21 cellular contexts compared by ENCODE assay signal in the genomic region with DNA sequence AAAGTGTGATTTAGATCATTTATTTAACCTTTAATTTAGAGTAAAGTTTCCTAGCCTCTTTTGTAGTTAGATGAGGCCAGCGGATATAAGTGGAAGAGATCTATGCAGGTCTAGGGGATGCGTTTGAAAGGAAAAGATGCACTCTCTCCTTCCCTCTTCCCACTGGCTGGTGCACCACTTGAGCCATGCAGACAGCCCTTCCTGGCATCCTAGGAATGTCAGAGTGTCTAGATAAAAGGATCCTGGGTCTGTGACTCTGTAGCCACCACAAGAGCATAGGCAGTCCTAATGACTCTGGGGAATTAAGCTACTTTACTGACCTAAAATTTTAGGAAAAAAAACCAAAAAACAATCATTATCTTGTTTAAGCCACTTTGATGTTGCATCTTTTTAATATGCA. TPM values are rescaled to one million over a fixed set of nuclear protein-coding genes. Genes with fewer than 3 reads are reported as not detected.
"Had no signal": no experiment of that assay in that cellular context is flagged by ENCODE, and none has a peak within 500 bp of the region (broad histone marks: within the 10 kb centered on the region; RNA-seq: fewer than 3 reads in every experiment).

No MANE protein-coding gene starts in this region.

- H3K36me3 ChIP-seq: breast epithelium, heart left ventricle, vagina had no signal

- FAIRE-seq: endometrium, TTC549 had no signal

- H3K4me1 Mint-ChIP-seq: activated naive CD8-positive, alpha-beta T cell treated with anti-CD3 and anti-CD28 coated beads, Interleukin-2, amount 10 ng/mL, durations not matched to agents 7 days and 5 days; memory B cell; naive B cell; stimulated activated naive B cell treated with anti-CD40 and anti-IgM and Interleukin-4, amounts not matched to agents 10 μg/mL and 1 μg/mL and 100 μg/mL, for 72 hours had no signal

- H3K4me3 ChIP-seq: breast epithelium, heart left ventricle, mucosa of descending colon, vagina had no signal

- H3K36me3 Mint-ChIP-seq: activated naive CD8-positive, alpha-beta T cell treated with anti-CD3 and anti-CD28 coated beads, Interleukin-2, amount 10 ng/mL, durations not matched to agents 7 days and 5 days; memory B cell; naive B cell; stimulated activated naive B cell treated with anti-CD40 and anti-IgM and Interleukin-4, amounts not matched to agents 10 μg/mL and 1 μg/mL and 100 μg/mL, for 72 hours had no signal

- H3K9me3 Mint-ChIP-seq: activated naive CD4-positive, alpha-beta T cell treated with anti-CD3 and anti-CD28 coated beads for 36 hours; activated naive CD8-positive, alpha-beta T cell treated with anti-CD3 and anti-CD28 coated beads, Interleukin-2, amount 10 ng/mL, durations not matched to agents 7 days and 5 days; activated T-cell treated with anti-CD3 and anti-CD28 coated beads, Interleukin-2, amount 50 U/mL, for 24 hours; activated T-helper 2 cell treated with anti-CD3 and anti-CD28 coated beads, Interferon-gamma antibody, Interleukin-2, Interleukin-4, amounts not matched to agents 10 μg/mL and 5 μg/mL and 100 μg/mL, durations not matched to agents 14 hours and 24 hours and 36 hours; memory B cell; naive B cell; stimulated activated naive B cell treated with anti-CD40 and anti-IgM and Interleukin-4, amounts not matched to agents 10 μg/mL and 1 μg/mL and 100 μg/mL, for 72 hours had no signal

- DNase-seq: activated CD8-positive, alpha-beta memory T cell treated with anti-CD3 and anti-CD28 coated beads for 24 hours; activated CD8-positive, alpha-beta memory T cell treated with anti-CD3 and anti-CD28 coated beads, Interleukin-2, amount 50 U/mL, for 4 hours; activated naive CD4-positive, alpha-beta T cell treated with anti-CD3 and anti-CD28 coated beads for 36 hours; activated naive CD8-positive, alpha-beta T cell treated with anti-CD3 and anti-CD28 coated beads, Interleukin-2, amount 10 ng/mL, durations not matched to agents 7 days and 5 days; activated T-cell treated with anti-CD3 and anti-CD28 coated beads, Interleukin-2, amount 50 U/mL, for 24 hours; amniotic stem cell; heart left ventricle; mucosa of descending colon; naive B cell; posterior cingulate gyrus; stimulated activated CD4-positive, alpha-beta T cell treated with anti-CD3 and anti-CD28 coated beads, Interleukin-2, amount 100 ng/mL, for 48 hours; stimulated activated CD8-positive, alpha-beta memory T cell treated with anti-CD3 and anti-CD28 coated beads, Interleukin-4, amount 100 ng/mL, for 48 hours; stimulated activated naive B cell treated with anti-CD40 and anti-IgM and Interleukin-4, amounts not matched to agents 10 μg/mL and 1 μg/mL and 100 μg/mL, for 72 hours; T-helper 1 cell had no signal

- ATAC-seq: heart left ventricle; sciatic nerve; stimulated activated naive B cell treated with anti-CD40 and anti-IgM and Interleukin-4, amounts not matched to agents 10 μg/mL and 1 μg/mL and 100 μg/mL, for 72 hours had no signal

- H3K9me3 ChIP-seq: breast epithelium, heart left ventricle, mucosa of descending colon, vagina had no signal

- H3K27me3 Mint-ChIP-seq: activated T-cell treated with anti-CD3 and anti-CD28 coated beads, Interleukin-2, amount 50 U/mL, for 24 hours had no signal

- H3K27ac ChIP-seq: breast epithelium, heart left ventricle, vagina had no signal

- H3K27ac Mint-ChIP-seq: activated naive CD4-positive, alpha-beta T cell treated with anti-CD3 and anti-CD28 coated beads for 36 hours; activated naive CD8-positive, alpha-beta T cell treated with anti-CD3 and anti-CD28 coated beads, Interleukin-2, amount 10 ng/mL, durations not matched to agents 7 days and 5 days; activated T-cell treated with anti-CD3 and anti-CD28 coated beads, Interleukin-2, amount 50 U/mL, for 24 hours; activated T-helper 2 cell treated with anti-CD3 and anti-CD28 coated beads, Interferon-gamma antibody, Interleukin-2, Interleukin-4, amounts not matched to agents 10 μg/mL and 5 μg/mL and 100 μg/mL, durations not matched to agents 14 hours and 24 hours and 36 hours; memory B cell; stimulated activated naive B cell treated with anti-CD40 and anti-IgM and Interleukin-4, amounts not matched to agents 10 μg/mL and 1 μg/mL and 100 μg/mL, for 72 hours had no signal

- H3K4me3 Mint-ChIP-seq: activated naive CD4-positive, alpha-beta T cell treated with anti-CD3 and anti-CD28 coated beads for 36 hours; activated naive CD8-positive, alpha-beta T cell treated with anti-CD3 and anti-CD28 coated beads, Interleukin-2, amount 10 ng/mL, durations not matched to agents 7 days and 5 days; activated T-cell treated with anti-CD3 and anti-CD28 coated beads, Interleukin-2, amount 50 U/mL, for 24 hours; memory B cell; naive B cell; stimulated activated naive B cell treated with anti-CD40 and anti-IgM and Interleukin-4, amounts not matched to agents 10 μg/mL and 1 μg/mL and 100 μg/mL, for 72 hours had no signal

- H3K4me1 ChIP-seq: breast epithelium, vagina had no signal

- H3K27me3 ChIP-seq: breast epithelium, heart left ventricle, vagina had no signal

RNA-seq across cellular contexts. Expression of a gene that starts 16.0 kb away (rescaled TPM):
- total RNA-seq: activated naive CD4-positive, alpha-beta T cell treated with anti-CD3 and anti-CD28 coated beads for 36 hours; activated naive CD8-positive, alpha-beta T cell treated with anti-CD3 and anti-CD28 coated beads, Interleukin-2, amount 10 ng/mL, durations not matched to agents 7 days and 5 days; activated T-helper 2 cell treated with anti-CD3 and anti-CD28 coated beads, Interferon-gamma antibody, Interleukin-2, Interleukin-4, amounts not matched to agents 10 μg/mL and 5 μg/mL and 100 μg/mL, durations not matched to agents 14 hours and 24 hours and 36 hours had no signal
